1 cellular context compared by ENCODE assay signal in genomic region chr18:48614005-48614404, GRCh38.
TF ChIP-seq lines count a peak whose summit lies in the region.

No MANE protein-coding gene starts in this region.

TF ChIP-seq in GM23338, 12 proteins besides CTCF, POLR2A, EP300 and RAD21 (continued from another document):
- TF ChIP-seq ZNF462 (CRISPR knock-in tag; IDR thresholded peaks at IDR 0.05) = no peak
- TF ChIP-seq EZH2 (IDR thresholded peaks at IDR 0.05; ENCODE audit: low read depth, unreplicated experiment) = no peak
- no peak for TF ChIP-seq CREB1 (CRISPR knock-in tag; IDR thresholded peaks at IDR 0.05; ENCODE audit: low read depth)
- no peak for TF ChIP-seq STAT1 (IDR thresholded peaks at IDR 0.05; ENCODE audit: unreplicated experiment)
- TF ChIP-seq JUNB (IDR thresholded peaks at IDR 0.05; ENCODE audit: unreplicated experiment) = no peak
- no peak for TF ChIP-seq EZH2phosphoT487 (IDR thresholded peaks at IDR 0.05; ENCODE audit: unreplicated experiment)
- no peak for TF ChIP-seq ETS1 (IDR thresholded peaks at IDR 0.05)
